Comparison of ENCODE assay signal across 30 cellular contexts in genomic region chr4:34289962-34290361, GRCh38.
"Had no signal": no experiment of that assay in that cellular context is flagged by ENCODE, and none has a peak within 500 bp of the region (broad histone marks: within the 10 kb centered on the region; RNA-seq: fewer than 3 reads in every experiment).

No MANE protein-coding gene starts in this region.

- H3K9me3 Mint-ChIP-seq: nephron; neural progenitor cell; stimulated activated memory B cell treated with anti-CD40 and anti-IgM and Interleukin-4, amounts not matched to agents 10 μg/mL and 1 μg/mL and 100 μg/mL, for 72 hours; type B pancreatic cell had no signal

- H3K36me3 ChIP-seq: neural progenitor cell, ovary, prostate gland, spleen, suprapubic skin, tibial artery, transverse colon, upper lobe of right lung, uterus had no signal

- H3K27ac Mint-ChIP-seq: naive thymus-derived CD4-positive, alpha-beta T cell; natural killer cell; nephron; neural progenitor cell; stimulated activated memory B cell treated with anti-CD40 and anti-IgM and Interleukin-4, amounts not matched to agents 10 μg/mL and 1 μg/mL and 100 μg/mL, for 72 hours; stimulated activated naive CD8-positive, alpha-beta T cell treated with anti-CD3 and anti-CD28 coated beads, Interleukin-15, amount 100 ng/mL, for 72 hours; type B pancreatic cell had no signal

- H3K4me3 ChIP-seq: neural progenitor cell, ovary, prostate gland, skin epidermis, smooth muscle cell, spleen, suprapubic skin, testis, tibial artery, transverse colon, upper lobe of right lung, uterus had no signal

- H3K9me3 ChIP-seq: ovary, prostate gland, suprapubic skin, testis, tibial artery, transverse colon, upper lobe of right lung, uterus had no signal

- H2AFZ ChIP-seq: neural progenitor cell had no signal

- H3K4me2 ChIP-seq: neural progenitor cell, smooth muscle cell had no signal

- H3K9ac ChIP-seq: neural progenitor cell had no signal

- H3K27ac ChIP-seq: neural progenitor cell, ovary, prostate gland, skin epidermis, spleen, suprapubic skin, testis, tibial artery, transverse colon, upper lobe of right lung, uterus had no signal

- H3K36me3 Mint-ChIP-seq: naive thymus-derived CD4-positive, alpha-beta T cell; natural killer cell; neural progenitor cell; stimulated activated memory B cell treated with anti-CD40 and anti-IgM and Interleukin-4, amounts not matched to agents 10 μg/mL and 1 μg/mL and 100 μg/mL, for 72 hours; type B pancreatic cell had no signal

- H3K27me3 ChIP-seq: neural progenitor cell, ovary, spleen, suprapubic skin, testis, tibial artery, transverse colon, upper lobe of right lung, uterus had no signal

- ATAC-seq: naive thymus-derived CD4-positive, alpha-beta T cell; natural killer cell; right cardiac atrium; sciatic nerve; stimulated activated memory B cell treated with anti-CD40 and anti-IgM and Interleukin-4, amounts not matched to agents 10 μg/mL and 1 μg/mL and 100 μg/mL, for 72 hours; stimulated activated naive CD8-positive, alpha-beta T cell treated with anti-CD3 and anti-CD28 coated beads, Interleukin-15, amount 100 ng/mL, for 72 hours; stimulated activated naive CD8-positive, alpha-beta T cell treated with anti-CD3 and anti-CD28 coated beads, Interleukin-15, Interleukin-2, amounts not matched to agents 100 U/mL and 50 U/mL, for 24 hours; upper lobe of right lung had no signal

- H3K4me3 Mint-ChIP-seq: naive thymus-derived CD4-positive, alpha-beta T cell; natural killer cell; nephron; neural progenitor cell; stimulated activated memory B cell treated with anti-CD40 and anti-IgM and Interleukin-4, amounts not matched to agents 10 μg/mL and 1 μg/mL and 100 μg/mL, for 72 hours; stimulated activated naive CD8-positive, alpha-beta T cell treated with anti-CD3 and anti-CD28 coated beads, Interleukin-15, amount 100 ng/mL, for 72 hours; type B pancreatic cell had no signal

- H3K4me1 Mint-ChIP-seq: naive thymus-derived CD4-positive, alpha-beta T cell; natural killer cell; nephron; stimulated activated memory B cell treated with anti-CD40 and anti-IgM and Interleukin-4, amounts not matched to agents 10 μg/mL and 1 μg/mL and 100 μg/mL, for 72 hours; stimulated activated naive CD8-positive, alpha-beta T cell treated with anti-CD3 and anti-CD28 coated beads, Interleukin-15, amount 100 ng/mL, for 72 hours had no signal

- H3K27me3 Mint-ChIP-seq: naive thymus-derived CD4-positive, alpha-beta T cell; stimulated activated memory B cell treated with anti-CD40 and anti-IgM and Interleukin-4, amounts not matched to agents 10 μg/mL and 1 μg/mL and 100 μg/mL, for 72 hours; stimulated activated naive CD8-positive, alpha-beta T cell treated with anti-CD3 and anti-CD28 coated beads, Interleukin-15, amount 100 ng/mL, for 72 hours; type B pancreatic cell had no signal

- H3K4me1 ChIP-seq: neural progenitor cell, prostate gland, spleen, suprapubic skin, testis, tibial artery, transverse colon, upper lobe of right lung, uterus had no signal

- DNase-seq: naive thymus-derived CD4-positive, alpha-beta T cell; natural killer cell; occipital lobe; ovary; retina; right cardiac atrium; spleen; stimulated activated CD4-positive, alpha-beta T cell treated with anti-CD3 and anti-CD28 coated beads, Interleukin-12 subunit alpha, Interleukin-12 subunit beta, amount 100 ng/mL, for 4 hours; stimulated activated CD4-positive, alpha-beta T cell treated with anti-CD3 and anti-CD28 coated beads, Interleukin-1b, Interleukin-23, amount 100 ng/mL, for 48 hours; stimulated activated CD4-positive, alpha-beta T cell treated with anti-CD3 and anti-CD28 coated beads, Interleukin-4, amount 100 ng/mL, for 1 hour; stimulated activated CD4-positive, alpha-beta T cell treated with anti-CD3 and anti-CD28 coated beads, Interleukin-4, amount 100 ng/mL, for 4 hours; stimulated activated CD8-positive, alpha-beta memory T cell treated with anti-CD3 and anti-CD28 coated beads, Interleukin-4, amount 100 ng/mL, for 48 hours; stimulated activated naive CD4-positive, alpha-beta T cell; stimulated activated naive CD8-positive, alpha-beta T cell treated with anti-CD3 and anti-CD28 coated beads, Interleukin-15, amount 100 ng/mL, for 72 hours; stimulated activated naive CD8-positive, alpha-beta T cell treated with anti-CD3 and anti-CD28 coated beads, Interleukin-15, Interleukin-2, amounts not matched to agents 100 U/mL and 50 U/mL, for 24 hours; substantia nigra; testis; tibial artery; transverse colon; upper lobe of right lung; uterus had no signal
